In genomic region chr11:14357843-14358728, GRCh38 we compare ENCODE assay signal across 8 cellular contexts. TPM values are rescaled to one million over a fixed set of nuclear protein-coding genes. Genes with fewer than 3 reads are reported as not detected.
DNase-seq lines count a peak whose midpoint lies in the region; ATAC-seq and TF ChIP-seq lines count a peak whose summit lies in the region.

No MANE protein-coding gene starts in this region.

- in situ Hi-C loops in Caki2 (cut with HindIII; ENCODE audit: low pct_unique_long_range_greater_than_20kb, low sequenced_read_pairs) = no loop called here
- in situ Hi-C loops in astrocyte of the spinal cord (cut with HindIII; ENCODE audit: low sequenced_read_pairs) = no loop called here

- peak; percentile 46 for ATAC-seq in GM19455 (IDR thresholded peaks at IDR 0.05; ENCODE audit: unreplicated experiment)
- peak; percentile 32 for ATAC-seq in HG03520 (IDR thresholded peaks at IDR 0.05; ENCODE audit: unreplicated experiment)

- peak; percentile 62 for DNase-seq in Caki2 (ENCODE audit: low read depth)
- peak; percentile 70 for DNase-seq in SW480 (ENCODE audit: low spot score)
- DNase-seq in astrocyte of the spinal cord (ENCODE audit: low read depth, low spot score) = peak; percentile 67
- DNase-seq in smooth muscle cell of the brain vasculature (ENCODE audit: low read depth, low spot score) = peak; percentile 21
- DNase-seq in inferior parietal cortex (ENCODE audit: extremely low spot score) = no peak

- H3K4me3 ChIP-seq in astrocyte of the spinal cord (ENCODE audit: low read depth, low read length) = peak overlapping the region; percentile 74
- H3K4me3 ChIP-seq in iPS-18c (ENCODE audit: insufficient read depth, low read depth, low read length) = peak overlapping the region; percentile 95

- TF ChIP-seq CTCF in astrocyte of the spinal cord (IDR thresholded peaks at IDR 0.05; ENCODE audit: low read depth, low read length) = no peak

- no peaks in the 10 kb centered on the region for H3K9me3 ChIP-seq in iPS-18c (ENCODE audit: control insufficient read depth, insufficient read depth, low read length)

RNA-seq across cellular contexts. Expression of gene RRAS2, which starts 0.9 kb away (rescaled TPM):
- total RNA-seq in Caki2 (2014; rRNA removed; shearing (Covaris generic); ENCODE audit: low replicate concordance) = 141 and 193 TPM in 2 replicates
